ENCODE assay signal across 13 cellular contexts in genomic region chr1:48691429-48692001, GRCh38.
DNase-seq lines count a peak whose midpoint lies in the region; ATAC-seq and TF ChIP-seq lines count a peak whose summit lies in the region.
"Had no signal": no experiment of that assay in that cellular context is flagged by ENCODE, and none has a peak within 500 bp of the region (broad histone marks: within the 10 kb centered on the region; RNA-seq: fewer than 3 reads in every experiment).

No MANE protein-coding gene starts in this region.

- no peaks in the 10 kb centered on the region for H3K9me3 ChIP-seq in BE2C
- H3K9me3 ChIP-seq: upper lobe of right lung had no signal

- DNase-seq in activated naive CD8-positive, alpha-beta T cell treated with anti-CD3 and anti-CD28 coated beads, Interleukin-2, amount 50 U/mL, for 24 hours = no peak
- no peak for DNase-seq in activated naive CD8-positive, alpha-beta T cell treated with anti-CD3 and anti-CD28 coated beads for 36 hours
- DNase-seq in superior temporal gyrus (ENCODE audit: extremely low spot score) (peak; percentile 33), NCI-H524 (lab: John Stamatoyannopoulos, UW) (no peak), Kasumi-1 (lab: John Stamatoyannopoulos, UW) (no peak), BE2C (no peak)
- DNase-seq: activated CD4-positive, alpha-beta T cell treated with anti-CD3 and anti-CD28 coated beads for 4 hours; NCI-H524 treated with DMSO at 0.1 percent for 48 hours; upper lobe of right lung had no signal

- no peak overlapping the region for H3K4me3 Mint-ChIP-seq in activated naive CD8-positive, alpha-beta T cell treated with anti-CD3 and anti-CD28 coated beads, Interleukin-2, amount 50 U/mL, for 24 hours
- no peak overlapping the region for H3K4me3 Mint-ChIP-seq in activated naive CD8-positive, alpha-beta T cell treated with anti-CD3 and anti-CD28 coated beads for 36 hours
- H3K4me3 Mint-ChIP-seq: activated T-helper 1 cell treated with anti-CD3 and anti-CD28 coated beads, Interleukin-12 subunit alpha, Interleukin-12 subunit beta, Interleukin-2, Interleukin-4 antibody, amounts not matched to agents 30 ng/mL and 10 ng/mL and 1 ng/mL, durations not matched to agents 14 hours and 24 hours and 36 hours; memory B cell had no signal

- no peak for TF ChIP-seq CTCF in BE2C (IDR thresholded peaks at IDR 0.05; ENCODE audit: low read depth, low read length)

- no peaks in the 10 kb centered on the region for H3K36me3 Mint-ChIP-seq in activated naive CD8-positive, alpha-beta T cell treated with anti-CD3 and anti-CD28 coated beads, Interleukin-2, amount 50 U/mL, for 24 hours (ENCODE audit: low read depth)
- no peaks in the 10 kb centered on the region for H3K36me3 Mint-ChIP-seq in activated naive CD8-positive, alpha-beta T cell treated with anti-CD3 and anti-CD28 coated beads for 36 hours
- H3K36me3 Mint-ChIP-seq: memory B cell had no signal

- peak; percentile 70 for ATAC-seq in activated naive CD8-positive, alpha-beta T cell treated with anti-CD3 and anti-CD28 coated beads, Interleukin-2, amount 50 U/mL, for 24 hours
- ATAC-seq in HG02759 (IDR thresholded peaks at IDR 0.05; ENCODE audit: unreplicated experiment) = peak; percentile 68
- ATAC-seq in HG03442 (IDR thresholded peaks at IDR 0.05; ENCODE audit: unreplicated experiment) = peak; percentile 60
- ATAC-seq: upper lobe of right lung had no signal

- H3K9me3 Mint-ChIP-seq in activated naive CD8-positive, alpha-beta T cell treated with anti-CD3 and anti-CD28 coated beads, Interleukin-2, amount 50 U/mL, for 24 hours = no peaks in the 10 kb centered on the region
- H3K9me3 Mint-ChIP-seq in activated naive CD8-positive, alpha-beta T cell treated with anti-CD3 and anti-CD28 coated beads for 36 hours = no peaks in the 10 kb centered on the region
- H3K9me3 Mint-ChIP-seq: activated T-helper 1 cell treated with anti-CD3 and anti-CD28 coated beads, Interleukin-12 subunit alpha, Interleukin-12 subunit beta, Interleukin-2, Interleukin-4 antibody, amounts not matched to agents 30 ng/mL and 10 ng/mL and 1 ng/mL, durations not matched to agents 14 hours and 24 hours and 36 hours; memory B cell had no signal

- H3K27me3 Mint-ChIP-seq in activated naive CD8-positive, alpha-beta T cell treated with anti-CD3 and anti-CD28 coated beads, Interleukin-2, amount 50 U/mL, for 24 hours = peaks cover 2% of the 10 kb centered on the region
- H3K27me3 Mint-ChIP-seq in activated naive CD8-positive, alpha-beta T cell treated with anti-CD3 and anti-CD28 coated beads for 36 hours = peaks cover 9% of the 10 kb centered on the region

- H3K4me1 Mint-ChIP-seq in activated naive CD8-positive, alpha-beta T cell treated with anti-CD3 and anti-CD28 coated beads, Interleukin-2, amount 50 U/mL, for 24 hours = no peaks in the 10 kb centered on the region
- H3K4me1 Mint-ChIP-seq in activated naive CD8-positive, alpha-beta T cell treated with anti-CD3 and anti-CD28 coated beads for 36 hours = no peaks in the 10 kb centered on the region

- no peak overlapping the region for H3K27ac Mint-ChIP-seq in activated naive CD8-positive, alpha-beta T cell treated with anti-CD3 and anti-CD28 coated beads, Interleukin-2, amount 50 U/mL, for 24 hours
- no peak overlapping the region for H3K27ac Mint-ChIP-seq in activated naive CD8-positive, alpha-beta T cell treated with anti-CD3 and anti-CD28 coated beads for 36 hours
- H3K27ac Mint-ChIP-seq: activated T-helper 1 cell treated with anti-CD3 and anti-CD28 coated beads, Interleukin-12 subunit alpha, Interleukin-12 subunit beta, Interleukin-2, Interleukin-4 antibody, amounts not matched to agents 30 ng/mL and 10 ng/mL and 1 ng/mL, durations not matched to agents 14 hours and 24 hours and 36 hours; memory B cell had no signal

- no peak overlapping the region for H3K4me3 ChIP-seq in BE2C (ENCODE audit: low read depth, low read length)
- H3K4me3 ChIP-seq: upper lobe of right lung had no signal

- H3K4me1 ChIP-seq in BE2C = no peaks in the 10 kb centered on the region
- H3K4me1 ChIP-seq: upper lobe of right lung had no signal

- no peaks in the 10 kb centered on the region for H3K27me3 ChIP-seq in BE2C
- H3K27me3 ChIP-seq: upper lobe of right lung had no signal

- no peaks in the 10 kb centered on the region for H3K36me3 ChIP-seq in BE2C
- H3K36me3 ChIP-seq: upper lobe of right lung had no signal
